ENCODE assay signal across 20 cellular contexts in genomic region chr3:13571264-13571663, GRCh38. TPM values are rescaled to one million over a fixed set of nuclear protein-coding genes. Genes with fewer than 3 reads are reported as not detected.
A peak's percentile ranks its signal among the peaks of the same experiment; 100 is the strongest.
DNase-seq lines count a peak whose midpoint lies in the region; ATAC-seq and TF ChIP-seq lines count a peak whose summit lies in the region.
"Had no signal": no experiment of that assay in that cellular context is flagged by ENCODE, and none has a peak within 500 bp of the region (broad histone marks: within the 10 kb centered on the region; RNA-seq: fewer than 3 reads in every experiment).

No MANE protein-coding gene starts in this region.

- no peak overlapping the region for H4K91ac ChIP-seq in neuronal stem cell (ENCODE audit: low read depth, low read length, poor library complexity)

- H3K27me3 Mint-ChIP-seq in chondrocyte (ENCODE audit: low read depth): no peaks in the 10 kb centered on the region
- H3K27me3 Mint-ChIP-seq: B cell had no signal

- H3K27me3 ChIP-seq in right cardiac atrium (ENCODE audit: control insufficient read depth, insufficient read depth) (no peaks in the 10 kb centered on the region), right atrium auricular region (no peaks in the 10 kb centered on the region), neuronal stem cell (ENCODE audit: control insufficient read depth in 3 of 3, insufficient read depth in 3 of 3, low read depth in 1 of 3, low read length in 3 of 3) (no peaks in the 10 kb centered on the region), aorta (ENCODE audit: control insufficient read depth in 1 of 2, insufficient read depth in 2 of 2, low read length in 1 of 2) (no peaks in the 10 kb centered on the region)
- H3K27me3 ChIP-seq: BLaER1 treated with 17β-estradiol and CSF1 and Interleukin-3, amounts not matched to agents 10 nM and 100 nM had no signal

- H4K8ac ChIP-seq in neuronal stem cell (ENCODE audit: low read depth, low read length): peak overlapping the region; percentile 4

- H3K27ac Mint-ChIP-seq in chondrocyte (ENCODE audit: unreplicated experiment): no peak overlapping the region
- H3K27ac Mint-ChIP-seq: B cell; CD4-positive, CD25-positive, alpha-beta regulatory T cell; CD8-positive, alpha-beta memory T cell had no signal

- H3K27ac ChIP-seq in right cardiac atrium (ENCODE audit: low read length) (no peak overlapping the region), right atrium auricular region (no peak overlapping the region), neuronal stem cell (replicated peaks; ENCODE audit: low read length) (no peak overlapping the region), aorta (ENCODE audit: low read depth in 1 of 2, low read length in 2 of 2) (no peak overlapping the region)
- H3K27ac ChIP-seq: BLaER1 treated with 17β-estradiol and CSF1 and Interleukin-3, amounts not matched to agents 10 nM and 100 nM had no signal

- no peaks in the 10 kb centered on the region for H3K9me3 ChIP-seq in right cardiac atrium (ENCODE audit: control insufficient read depth, low read length)
- no peaks in the 10 kb centered on the region for H3K9me3 ChIP-seq in right atrium auricular region
- no peaks in the 10 kb centered on the region for H3K9me3 ChIP-seq in neuronal stem cell (replicated peaks in 1 of 2; ENCODE audit: control insufficient read depth in 2 of 2, insufficient read depth in 1 of 2, low read depth in 1 of 2, low read length in 2 of 2)
- no peaks in the 10 kb centered on the region for H3K9me3 ChIP-seq in aorta (ENCODE audit: control insufficient read depth, low read length)
- H3K9me3 ChIP-seq: BLaER1 treated with 17β-estradiol and CSF1 and Interleukin-3, amounts not matched to agents 10 nM and 100 nM had no signal

- H3K4me1 Mint-ChIP-seq in chondrocyte (ENCODE audit: low read depth): peaks cover 57% of the 10 kb centered on the region
- H3K4me1 Mint-ChIP-seq: B cell; CD4-positive, CD25-positive, alpha-beta regulatory T cell; CD8-positive, alpha-beta memory T cell had no signal

- ATAC-seq in right cardiac atrium (no peak), aorta (ENCODE audit: low FRiP score) (no peak), HG03139 (IDR thresholded peaks at IDR 0.05; ENCODE audit: unreplicated experiment) (no peak)
- ATAC-seq: GM12878 had no signal

- H2AFZ ChIP-seq in neuronal stem cell (ENCODE audit: low read length): no peak overlapping the region

- intact Hi-C loops in right cardiac atrium (cut with DNase I): no loop called here
- intact Hi-C loops in aorta (cut with DNase I): no loop called here

- H2BK15ac ChIP-seq in neuronal stem cell (ENCODE audit: low read length): peak overlapping the region; percentile 26

- H3K9ac ChIP-seq in neuronal stem cell (ENCODE audit: low read depth, low read length, poor library complexity): no peak overlapping the region
- H3K9ac ChIP-seq: BLaER1 treated with 17β-estradiol and CSF1 and Interleukin-3, amounts not matched to agents 10 nM and 100 nM had no signal

- H3K18ac ChIP-seq in neuronal stem cell (ENCODE audit: low read length): peak overlapping the region; percentile 38

- H2AK5ac ChIP-seq in neuronal stem cell (ENCODE audit: low read depth, low read length): peak overlapping the region; percentile 37

- H3K36me3 Mint-ChIP-seq in chondrocyte (ENCODE audit: low read depth): peaks cover 6% of the 10 kb centered on the region
- H3K36me3 Mint-ChIP-seq: CD4-positive, CD25-positive, alpha-beta regulatory T cell; CD8-positive, alpha-beta memory T cell had no signal

- H3K36me3 ChIP-seq in right atrium auricular region (no peaks in the 10 kb centered on the region), neuronal stem cell (replicated peaks in 1 of 2; ENCODE audit: control insufficient read depth in 2 of 2, insufficient read depth in 2 of 2, low read length in 2 of 2) (no peaks in the 10 kb centered on the region), aorta (ENCODE audit: control insufficient read depth in 1 of 2, insufficient read depth in 2 of 2, low read length in 1 of 2) (no peaks in the 10 kb centered on the region)
- H3K36me3 ChIP-seq: BLaER1 treated with 17β-estradiol and CSF1 and Interleukin-3, amounts not matched to agents 10 nM and 100 nM had no signal

- no peak overlapping the region for H3K4me3 Mint-ChIP-seq in chondrocyte (ENCODE audit: unreplicated experiment)
- H3K4me3 Mint-ChIP-seq: B cell; CD4-positive, CD25-positive, alpha-beta regulatory T cell; CD8-positive, alpha-beta memory T cell; H9 had no signal

- H3K79me1 ChIP-seq in neuronal stem cell (ENCODE audit: low read depth, low read length): no peaks in the 10 kb centered on the region

- no peak overlapping the region for H3K4me2 ChIP-seq in neuronal stem cell (ENCODE audit: insufficient read depth, low read length, poor library complexity, severe bottlenecking)
- H3K4me2 ChIP-seq: BLaER1 treated with 17β-estradiol and CSF1 and Interleukin-3, amounts not matched to agents 10 nM and 100 nM had no signal

- H2BK5ac ChIP-seq in neuronal stem cell (ENCODE audit: low read length): peak overlapping the region; percentile 87

- no peak overlapping the region for H2BK12ac ChIP-seq in neuronal stem cell (ENCODE audit: low read length)

- WGBS in right cardiac atrium: 75% methylated on average over 11 of the region's 11 CpGs
- WGBS in neuronal stem cell (ENCODE audit: extremely low coverage in 2 of 2, insufficient read length in 2 of 2, insufficient replicate concordance in 1 of 2), 2 donors: no CpG with 5 or more reads among the region's 11 CpGs
- 94 to 96% methylated on average over 11 of the region's 11 CpGs for WGBS in aorta, 2 donors

- DNase-seq in right cardiac atrium (peak in 2 of 3 donors; percentile 63 to 66), right atrium auricular region (ENCODE audit: low spot score) (no peak), chondrocyte (ENCODE audit: low spot score) (peak; percentile 79), neuronal stem cell (ENCODE audit: low spot score) (no peak), aorta (peak; percentile 44 to 71), Ammon's horn (ENCODE audit: low spot score) (no peak), MV-4-11 (lab: John Stamatoyannopoulos, UW) (no peak)
- DNase-seq: 8988T; CD4-positive, CD25-positive, alpha-beta regulatory T cell; COR-L47; DMS 273 treated with DMSO at 0.1 percent for 48 hours; DND-41; EL; H9 had no signal

- peak overlapping the region; percentile 43 for H3K23ac ChIP-seq in neuronal stem cell (ENCODE audit: low read depth, low read length, poor library complexity)

- no peak overlapping the region for H3K4me3 ChIP-seq in right cardiac atrium (ENCODE audit: low read length)
- H3K4me3 ChIP-seq in right atrium auricular region: no peak overlapping the region
- no peak overlapping the region for H3K4me3 ChIP-seq in neuronal stem cell (ENCODE audit: low read length in 2 of 2)
- H3K4me3 ChIP-seq in aorta (ENCODE audit: low read length in 2 of 2): no peak overlapping the region
- H3K4me3 ChIP-seq: BLaER1 treated with 17β-estradiol and CSF1 and Interleukin-3, amounts not matched to agents 10 nM and 100 nM; GM12878 had no signal

- no peak for TF ChIP-seq CTCF in right atrium auricular region (IDR thresholded peaks at IDR 0.05)
- TF ChIP-seq CTCF in chondrocyte (IDR thresholded peaks at IDR 0.05): no peak

- H3K4ac ChIP-seq in neuronal stem cell (ENCODE audit: low read length): no peak overlapping the region

- H2BK120ac ChIP-seq in neuronal stem cell (ENCODE audit: low read depth, low read length): no peak overlapping the region

- H3K4me1 ChIP-seq in right cardiac atrium (ENCODE audit: control insufficient read depth, insufficient read depth, low read length): peaks cover 16% of the 10 kb centered on the region
- peaks cover 0 to 65% of the 10 kb centered on the region in 2 donors for H3K4me1 ChIP-seq in right atrium auricular region
- H3K4me1 ChIP-seq in neuronal stem cell (ENCODE audit: control insufficient read depth in 2 of 2, insufficient read depth in 1 of 2, low read depth in 1 of 2, low read length in 2 of 2): peaks cover 25 to 30% of the 10 kb centered on the region in 2 donors
- no peaks in the 10 kb centered on the region for H3K4me1 ChIP-seq in aorta (ENCODE audit: control insufficient read depth in 1 of 2, insufficient read depth in 2 of 2, low read length in 2 of 2)

- no peak overlapping the region for H3K14ac ChIP-seq in neuronal stem cell (ENCODE audit: low read length)

- no peaks in the 10 kb centered on the region for H3K9me3 Mint-ChIP-seq in chondrocyte (ENCODE audit: low read depth)
- H3K9me3 Mint-ChIP-seq: CD8-positive, alpha-beta memory T cell; H9 had no signal

RNA-seq across cellular contexts. Expression of gene FBLN2, which starts 22.3 kb away (rescaled TPM):
- 100 to 1,000 TPM; 165 to 323 (median 258) TPM for total RNA-seq in right cardiac atrium
- polyA plus RNA-seq in right cardiac atrium: 124 TPM
- 100 to 1,000 TPM; 122 to 185 TPM for total RNA-seq in right atrium auricular region
- total RNA-seq in chondrocyte: 284 to 413 TPM (median 394 TPM) in 3 replicates
- 12.1 TPM for polyA plus RNA-seq in neuronal stem cell (2013, experiment 1 of 2)
- polyA plus RNA-seq in neuronal stem cell (2013, experiment 2 of 2): 12.3 TPM
- total RNA-seq in aorta: 100 to 1,000 TPM; 117 to 494 TPM
- polyA plus RNA-seq in aorta: 10 to 100 TPM; 16.7 to 19.9 TPM
- total RNA-seq: CD4-positive, CD25-positive, alpha-beta regulatory T cell; HepG2 had no signal
- polyA plus RNA-seq: CD4-positive, CD25-positive, alpha-beta regulatory T cell; HepG2 had no signal

Comparison
In these comparisons a context has a peak if more than half of its experiments do, and no peak if none do; other contexts are left out.
1. DNase-seq: peak in right cardiac atrium (2 of 3), chondrocyte (single experiment) and aorta (2 of 2); none in right atrium auricular region (single experiment), neuronal stem cell (single experiment), Ammon's horn (single experiment) and MV-4-11 (single experiment).